ENCODE assay signal across 27 cellular contexts in the genomic region with DNA sequence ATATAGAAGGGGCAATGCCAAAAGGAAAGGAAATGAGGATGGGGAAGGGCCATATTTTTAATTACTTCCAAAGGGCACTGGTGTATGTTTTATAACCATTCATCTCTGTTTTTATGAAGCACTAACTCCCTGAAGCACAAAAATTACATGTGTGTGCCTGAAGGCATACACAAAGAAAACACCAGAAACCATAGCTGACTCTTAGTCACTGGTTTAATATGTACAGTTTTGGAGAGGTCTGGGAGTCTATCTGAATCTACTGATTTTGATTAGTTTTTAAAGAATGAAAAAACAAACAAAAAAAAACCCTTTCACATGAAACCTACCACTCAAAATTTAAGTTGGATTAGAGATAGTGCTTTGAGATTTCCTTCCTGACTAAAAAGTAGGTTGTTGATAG.
"Had no signal": no experiment of that assay in that cellular context is flagged by ENCODE, and none has a peak within 500 bp of the region (broad histone marks: within the 10 kb centered on the region; RNA-seq: fewer than 3 reads in every experiment).

No MANE protein-coding gene starts in this region.

- H3K36me3 ChIP-seq: brain microvascular endothelial cell, colonic mucosa, esophagus muscularis mucosa, heart left ventricle, sigmoid colon, thoracic aorta had no signal

- H3K27me3 ChIP-seq: brain microvascular endothelial cell, colonic mucosa, esophagus muscularis mucosa, heart left ventricle, sigmoid colon had no signal

- H3K4me3 ChIP-seq: colonic mucosa, dorsolateral prefrontal cortex, esophagus muscularis mucosa, heart left ventricle, lung, sigmoid colon, thoracic aorta had no signal

- H3K27ac ChIP-seq: brain microvascular endothelial cell, colonic mucosa, dorsolateral prefrontal cortex, esophagus muscularis mucosa, heart left ventricle, sigmoid colon, thoracic aorta had no signal

- H3K4me1 ChIP-seq: colonic mucosa, esophagus muscularis mucosa, heart left ventricle, sigmoid colon had no signal

- H3K9me3 ChIP-seq: colonic mucosa, esophagus muscularis mucosa, heart left ventricle, sigmoid colon, thoracic aorta had no signal

- DNase-seq: activated CD4-positive, alpha-beta T cell treated with anti-CD3 and anti-CD28 coated beads for 4 hours; activated CD4-positive, alpha-beta T cell treated with anti-CD3 and anti-CD28 coated beads, Interleukin-2, amount 50 U/mL, for 48 hours; activated CD4-positive, CD25-positive, alpha-beta regulatory T cell; activated CD8-positive, alpha-beta memory T cell treated with anti-CD3 and anti-CD28 coated beads, Interleukin-2, amount 50 U/mL, for 48 hours; activated effector memory CD4-positive, alpha-beta T cell treated with Interleukin-2 at 50 U/mL for 16 hours; activated naive CD4-positive, alpha-beta T cell treated with anti-CD3 and anti-CD28 coated beads, Interleukin-2, amount 50 U/mL, for 16 hours; activated naive CD8-positive, alpha-beta T cell treated with anti-CD3 and anti-CD28 coated beads, Interleukin-2, amount 50 U/mL, for 24 hours; activated T-cell treated with anti-CD3 and anti-CD28 coated beads, Interleukin-2, amount 50 U/mL, for 72 hours; aorta; brain microvascular endothelial cell; central memory CD4-positive, alpha-beta T cell; colonic mucosa; dorsolateral prefrontal cortex; heart left ventricle; naive thymus-derived CD4-positive, alpha-beta T cell; occipital lobe; posterior cingulate gyrus; retina; sigmoid colon; stimulated activated CD4-positive, alpha-beta T cell treated with anti-CD3 and anti-CD28 coated beads, Interleukin-4, amount 100 ng/mL, for 1 hour; stimulated activated naive CD4-positive, alpha-beta T cell; SW 1271; T-helper 17 cell had no signal

- ATAC-seq: activated naive CD8-positive, alpha-beta T cell treated with anti-CD3 and anti-CD28 coated beads, Interleukin-2, amount 50 U/mL, for 24 hours; activated T-cell treated with anti-CD3 and anti-CD28 coated beads, Interleukin-2, amount 50 U/mL, for 72 hours; heart left ventricle; left lobe of liver; naive thymus-derived CD4-positive, alpha-beta T cell; T-helper 17 cell had no signal
